ENCODE assay signal across 12 cellular contexts in genomic region chr12:3571323-3571722, GRCh38.
DNase-seq lines count a peak whose midpoint lies in the region; ATAC-seq and TF ChIP-seq lines count a peak whose summit lies in the region.
"Had no signal": no experiment of that assay in that cellular context is flagged by ENCODE, and none has a peak within 500 bp of the region (broad histone marks: within the 10 kb centered on the region; RNA-seq: fewer than 3 reads in every experiment).

No MANE protein-coding gene starts in this region.

- H3K36me3 Mint-ChIP-seq in endodermal cell (ENCODE audit: low read depth): no peaks in the 10 kb centered on the region

- H3K27ac ChIP-seq in heart right ventricle (no peak overlapping the region), endodermal cell (ENCODE audit: low read depth, low read length) (no peak overlapping the region)
- H3K27ac ChIP-seq: BLaER1 treated with 17β-estradiol and CSF1 and Interleukin-3, amounts not matched to agents 10 nM and 100 nM; GM23248 had no signal

- no peaks in the 10 kb centered on the region for H3K9me3 Mint-ChIP-seq in endodermal cell

- ATAC-seq in heart right ventricle (no peak), sciatic nerve (no peak)
- no peak for ATAC-seq in stimulated activated naive CD8-positive, alpha-beta T cell treated with anti-CD3 and anti-CD28 coated beads, Interleukin-15, Interleukin-2, amounts not matched to agents 100 U/mL and 50 U/mL, for 24 hours

- no peak overlapping the region for H3K4me3 ChIP-seq in heart right ventricle
- H3K4me3 ChIP-seq in endodermal cell (ENCODE audit: low read length): no peak overlapping the region
- H3K4me3 ChIP-seq: BLaER1 treated with 17β-estradiol and CSF1 and Interleukin-3, amounts not matched to agents 10 nM and 100 nM; GM23248 had no signal

- no peaks in the 10 kb centered on the region for H3K9me3 ChIP-seq in heart right ventricle
- H3K9me3 ChIP-seq in endodermal cell (ENCODE audit: control insufficient read depth, low read length): no peaks in the 10 kb centered on the region
- H3K9me3 ChIP-seq: BLaER1 treated with 17β-estradiol and CSF1 and Interleukin-3, amounts not matched to agents 10 nM and 100 nM had no signal

- no peaks in the 10 kb centered on the region for H3K27me3 Mint-ChIP-seq in endodermal cell (ENCODE audit: insufficient read depth)

- DNase-seq in cardiac septum (ENCODE audit: low spot score) (peak; percentile 47), heart right ventricle (no peak), endodermal cell (peak; percentile 43), sciatic nerve (ENCODE audit: low spot score) (peak; percentile 3)
- no peak for DNase-seq in NK-92 treated with Interleukin-12 subunit alpha and Interleukin-12 subunit beta, amount 100 ng/mL, for 24 hours (lab: John Stamatoyannopoulos, UW)
- DNase-seq in stimulated activated naive CD8-positive, alpha-beta T cell treated with anti-CD3 and anti-CD28 coated beads, Interleukin-15, Interleukin-2, amounts not matched to agents 100 U/mL and 50 U/mL, for 24 hours: no peak
- DNase-seq: GDM1, GM23248, HCEC 1CT had no signal

- 56 to 61% methylated on average over 1 of the region's 1 CpG for WGBS in heart right ventricle, 2 donors
- 92% methylated on average over 1 of the region's 1 CpG; no CpG with 5 or more reads in 1 of the 2 experiments for WGBS in endodermal cell (ENCODE audit: insufficient coverage in 1 of 2, insufficient read length in 1 of 2), 2 experiments

- no peak for TF ChIP-seq CTCF in heart right ventricle (IDR thresholded peaks at IDR 0.05)
- TF ChIP-seq CTCF in endodermal cell (conservative IDR thresholded peaks at IDR 0.05): no peak

- peaks cover 23% of the 10 kb centered on the region for H3K4me1 Mint-ChIP-seq in endodermal cell
- H3K4me1 Mint-ChIP-seq: B cell had no signal

- intact Hi-C loops in cardiac septum (cut with DNase I) (no loop called here), heart right ventricle (cut with DNase I) (no loop called here), sciatic nerve (cut with DNase I) (no loop called here)

- no peak overlapping the region for H3K27ac Mint-ChIP-seq in endodermal cell
- H3K27ac Mint-ChIP-seq: B cell had no signal

- H3K4me1 ChIP-seq in heart right ventricle: peaks cover 0 to 5% (median 0%) of the 10 kb centered on the region in 9 donors
- H3K4me1 ChIP-seq in endodermal cell (ENCODE audit: control insufficient read depth, insufficient read depth, low read length): no peaks in the 10 kb centered on the region
- H3K4me1 ChIP-seq: Caco-2 had no signal

- H3K9ac ChIP-seq in endodermal cell (ENCODE audit: extremely low read depth, low read length, poor library complexity, severe bottlenecking): no peak overlapping the region
- H3K9ac ChIP-seq: BLaER1 treated with 17β-estradiol and CSF1 and Interleukin-3, amounts not matched to agents 10 nM and 100 nM; GM23248 had no signal

- H3K36me3 ChIP-seq in heart right ventricle (no peaks in the 10 kb centered on the region), endodermal cell (ENCODE audit: control insufficient read depth, insufficient read depth, low read length) (no peaks in the 10 kb centered on the region)
- H3K36me3 ChIP-seq: BLaER1 treated with 17β-estradiol and CSF1 and Interleukin-3, amounts not matched to agents 10 nM and 100 nM had no signal

- no peak overlapping the region for H3K4me3 Mint-ChIP-seq in endodermal cell
- H3K4me3 Mint-ChIP-seq: B cell had no signal

- H3K27me3 ChIP-seq in heart right ventricle (peaks cover 0 to 4% (median 0%) of the 10 kb centered on the region in 7 donors), endodermal cell (ENCODE audit: control insufficient read depth, insufficient read depth, low read length, poor library complexity, severe bottlenecking) (no peaks in the 10 kb centered on the region)
- H3K27me3 ChIP-seq: BLaER1 treated with 17β-estradiol and CSF1 and Interleukin-3, amounts not matched to agents 10 nM and 100 nM had no signal

Comparison
In these comparisons a context has a peak if more than half of its experiments do, and no peak if none do; other contexts are left out.
1. DNase-seq: peak in cardiac septum (single experiment), endodermal cell (single experiment) and sciatic nerve (single experiment); none in heart right ventricle (0 of 2), NK-92 treated with Interleukin-12 subunit alpha and Interleukin-12 subunit beta, amount 100 ng/mL, for 24 hours (single experiment) and stimulated activated naive CD8-positive, alpha-beta T cell treated with anti-CD3 and anti-CD28 coated beads, Interleukin-15, Interleukin-2, amounts not matched to agents 100 U/mL and 50 U/mL, for 24 hours (single experiment).